In the genomic region with DNA sequence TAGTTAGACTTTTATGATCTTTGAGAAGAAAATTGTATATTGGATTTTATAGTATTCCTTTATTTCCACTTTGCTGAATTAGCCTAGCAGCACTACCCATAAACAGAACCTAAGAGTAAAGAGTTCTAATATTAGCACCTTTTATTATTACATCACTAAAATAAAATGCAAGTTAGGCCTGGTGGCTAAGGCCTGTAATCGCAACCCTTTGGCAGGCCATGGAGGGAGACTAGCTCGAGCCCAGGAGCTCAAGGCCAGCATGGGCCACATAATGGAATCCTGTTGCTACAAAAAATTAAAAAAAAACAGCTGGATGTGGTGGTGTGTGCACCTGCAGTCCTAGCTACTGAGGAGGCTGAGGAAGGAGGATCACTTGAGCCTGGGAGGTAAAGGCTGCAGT, we compare ENCODE assay signal across 1 cellular context.
TF ChIP-seq lines count a peak whose summit lies in the region.

No MANE protein-coding gene starts in this region.

TF ChIP-seq in GM23338, 12 proteins besides CTCF, POLR2A, EP300 and RAD21 (continued from another document):
- TF ChIP-seq, protein P1, sequence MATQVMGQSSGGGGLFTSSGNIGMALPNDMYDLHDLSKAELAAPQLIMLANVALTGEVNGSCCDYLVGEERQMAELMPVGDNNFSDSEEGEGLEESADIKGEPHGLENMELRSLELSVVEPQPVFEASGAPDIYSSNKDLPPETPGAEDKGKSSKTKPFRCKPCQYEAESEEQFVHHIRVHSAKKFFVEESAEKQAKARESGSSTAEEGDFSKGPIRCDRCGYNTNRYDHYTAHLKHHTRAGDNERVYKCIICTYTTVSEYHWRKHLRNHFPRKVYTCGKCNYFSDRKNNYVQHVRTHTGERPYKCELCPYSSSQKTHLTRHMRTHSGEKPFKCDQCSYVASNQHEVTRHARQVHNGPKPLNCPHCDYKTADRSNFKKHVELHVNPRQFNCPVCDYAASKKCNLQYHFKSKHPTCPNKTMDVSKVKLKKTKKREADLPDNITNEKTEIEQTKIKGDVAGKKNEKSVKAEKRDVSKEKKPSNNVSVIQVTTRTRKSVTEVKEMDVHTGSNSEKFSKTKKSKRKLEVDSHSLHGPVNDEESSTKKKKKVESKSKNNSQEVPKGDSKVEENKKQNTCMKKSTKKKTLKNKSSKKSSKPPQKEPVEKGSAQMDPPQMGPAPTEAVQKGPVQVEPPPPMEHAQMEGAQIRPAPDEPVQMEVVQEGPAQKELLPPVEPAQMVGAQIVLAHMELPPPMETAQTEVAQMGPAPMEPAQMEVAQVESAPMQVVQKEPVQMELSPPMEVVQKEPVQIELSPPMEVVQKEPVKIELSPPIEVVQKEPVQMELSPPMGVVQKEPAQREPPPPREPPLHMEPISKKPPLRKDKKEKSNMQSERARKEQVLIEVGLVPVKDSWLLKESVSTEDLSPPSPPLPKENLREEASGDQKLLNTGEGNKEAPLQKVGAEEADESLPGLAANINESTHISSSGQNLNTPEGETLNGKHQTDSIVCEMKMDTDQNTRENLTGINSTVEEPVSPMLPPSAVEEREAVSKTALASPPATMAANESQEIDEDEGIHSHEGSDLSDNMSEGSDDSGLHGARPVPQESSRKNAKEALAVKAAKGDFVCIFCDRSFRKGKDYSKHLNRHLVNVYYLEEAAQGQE (IDR thresholded peaks at IDR 0.05; ENCODE audit: unreplicated experiment): no peak
- TF ChIP-seq CREB1 (CRISPR knock-in tag; IDR thresholded peaks at IDR 0.05; ENCODE audit: low read depth) (no peak), ZNF114 (CRISPR knock-in tag; IDR thresholded peaks at IDR 0.05) (no peak), ZNF331 (CRISPR knock-in tag; IDR thresholded peaks at IDR 0.05; ENCODE audit: low read depth) (no peak), EZH2phosphoT487 (IDR thresholded peaks at IDR 0.05; ENCODE audit: unreplicated experiment) (no peak), POLR2AphosphoS5 (IDR thresholded peaks at IDR 0.05; ENCODE audit: low read depth) (no peak), JUNB (IDR thresholded peaks at IDR 0.05; ENCODE audit: unreplicated experiment) (no peak)
- TF ChIP-seq, protein P2, sequence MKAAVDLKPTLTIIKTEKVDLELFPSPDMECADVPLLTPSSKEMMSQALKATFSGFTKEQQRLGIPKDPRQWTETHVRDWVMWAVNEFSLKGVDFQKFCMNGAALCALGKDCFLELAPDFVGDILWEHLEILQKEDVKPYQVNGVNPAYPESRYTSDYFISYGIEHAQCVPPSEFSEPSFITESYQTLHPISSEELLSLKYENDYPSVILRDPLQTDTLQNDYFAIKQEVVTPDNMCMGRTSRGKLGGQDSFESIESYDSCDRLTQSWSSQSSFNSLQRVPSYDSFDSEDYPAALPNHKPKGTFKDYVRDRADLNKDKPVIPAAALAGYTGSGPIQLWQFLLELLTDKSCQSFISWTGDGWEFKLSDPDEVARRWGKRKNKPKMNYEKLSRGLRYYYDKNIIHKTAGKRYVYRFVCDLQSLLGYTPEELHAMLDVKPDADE (IDR thresholded peaks at IDR 0.05): no peak
